ENCODE assay signal across 8 cellular contexts in the genomic region with DNA sequence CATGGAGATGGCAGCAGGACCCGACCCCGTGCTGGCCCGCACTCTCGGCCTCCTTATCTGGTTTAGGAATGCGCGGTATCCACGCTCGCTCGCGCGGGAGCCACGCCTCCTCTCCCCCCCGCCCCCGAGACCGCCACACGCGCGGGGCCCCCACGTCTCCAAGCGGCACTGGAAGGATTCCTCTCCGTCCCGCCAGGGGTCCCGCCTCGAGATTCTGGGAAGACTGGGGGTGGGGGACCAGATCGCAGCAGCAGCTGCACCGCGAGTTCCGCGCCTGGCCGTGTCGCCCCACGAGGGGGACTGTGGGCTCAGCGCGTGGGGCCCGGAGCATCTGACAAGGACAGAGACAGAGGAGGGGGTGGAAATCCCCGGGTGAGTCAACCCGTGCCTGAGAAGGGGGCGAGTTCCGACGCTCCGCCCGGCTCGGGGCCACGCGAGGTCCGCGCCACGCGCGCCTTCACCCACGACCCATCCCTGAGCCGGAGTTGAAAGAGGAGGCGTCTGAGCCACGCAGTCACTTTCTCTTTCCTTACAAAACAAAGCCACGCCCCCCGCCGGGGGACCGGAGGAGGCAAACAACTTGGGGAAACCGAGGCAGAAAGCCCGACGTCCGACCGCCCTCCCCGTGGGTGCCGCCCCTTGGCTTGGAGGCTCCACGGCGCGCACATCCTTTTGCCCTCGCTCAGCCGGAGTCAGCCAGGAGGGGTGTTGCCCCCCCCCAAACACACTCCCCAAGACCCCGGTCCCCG. TPM values are rescaled to one million over a fixed set of nuclear protein-coding genes. Genes with fewer than 3 reads are reported as not detected.
DNase-seq lines count a peak whose midpoint lies in the region; ATAC-seq and TF ChIP-seq lines count a peak whose summit lies in the region.

No MANE protein-coding gene starts in this region.

- no peaks in the 10 kb centered on the region for H3K36me3 ChIP-seq in CD4-positive, CD25-positive, alpha-beta regulatory T cell (ENCODE audit: control insufficient read depth, insufficient read depth, low read length)

- H3K4me1 ChIP-seq in CD4-positive, CD25-positive, alpha-beta regulatory T cell (ENCODE audit: control insufficient read depth, insufficient read depth, low read length, poor library complexity, severe bottlenecking), result peaks cover 30% of the 10 kb centered on the region

- peak; percentile 61 to 67 for ATAC-seq in CD4-positive, CD25-positive, alpha-beta regulatory T cell (ENCODE audit: low read depth in 2 of 2)
- ATAC-seq in HG03354 (IDR thresholded peaks at IDR 0.05; ENCODE audit: poor library complexity, severe bottlenecking, unreplicated experiment), result peak; percentile 22

- peak overlapping the region in 2 of 3 donors; percentile 89 to 93 for H3K27ac Mint-ChIP-seq in CD4-positive, CD25-positive, alpha-beta regulatory T cell
- H3K27ac Mint-ChIP-seq in mesothelial cell of epicardium, result peak overlapping the region; percentile 93

- H3K4me1 Mint-ChIP-seq in CD4-positive, CD25-positive, alpha-beta regulatory T cell, result peaks cover 0 to 38% (median 20%) of the 10 kb centered on the region in 4 donors
- peaks cover 16% of the 10 kb centered on the region for H3K4me1 Mint-ChIP-seq in mesothelial cell of epicardium

- TF ChIP-seq CTCF in dorsolateral prefrontal cortex (IDR thresholded peaks at IDR 0.05 in 54 of 56, conservative IDR thresholded peaks at IDR 0.05 in 2 of 56; ENCODE audit: low read depth in 1 of 56, partially characterized antibody in 56 of 56), result peak in 2 of 56 donors; percentile 13 to 27
- no peak for TF ChIP-seq CTCF in mesothelial cell of epicardium (IDR thresholded peaks at IDR 0.05; ENCODE audit: unreplicated experiment)

- H3K4me3 ChIP-seq in CD4-positive, CD25-positive, alpha-beta regulatory T cell (ENCODE audit: low read depth, low read length), result peak overlapping the region; percentile 77
- peak overlapping the region; percentile 66 to 99 (median 83) for H3K4me3 ChIP-seq in dorsolateral prefrontal cortex

- H3K9me3 ChIP-seq in CD4-positive, CD25-positive, alpha-beta regulatory T cell (ENCODE audit: control insufficient read depth in 2 of 2, low read length in 2 of 2), result no peaks in the 10 kb centered on the region

- peak overlapping the region; percentile 91 to 93 (median 92) for H3K4me3 Mint-ChIP-seq in CD4-positive, CD25-positive, alpha-beta regulatory T cell
- peak overlapping the region; percentile 86 for H3K4me3 Mint-ChIP-seq in mesothelial cell of epicardium

- no peaks in the 10 kb centered on the region for H3K9me3 Mint-ChIP-seq in CD4-positive, CD25-positive, alpha-beta regulatory T cell
- no peaks in the 10 kb centered on the region for H3K9me3 Mint-ChIP-seq in mesothelial cell of epicardium

- H3K27me3 Mint-ChIP-seq in CD4-positive, CD25-positive, alpha-beta regulatory T cell, result no peaks in the 10 kb centered on the region
- no peaks in the 10 kb centered on the region for H3K27me3 Mint-ChIP-seq in mesothelial cell of epicardium (ENCODE audit: low read depth)

- H3K27ac ChIP-seq in CD4-positive, CD25-positive, alpha-beta regulatory T cell (ENCODE audit: insufficient read depth, low read length, poor library complexity, severe bottlenecking), result peak overlapping the region; percentile 92
- peak overlapping the region in 40 of 59 donors; percentile 1 to 96 (median 50) for H3K27ac ChIP-seq in dorsolateral prefrontal cortex

- no peaks in the 10 kb centered on the region for H3K36me3 Mint-ChIP-seq in CD4-positive, CD25-positive, alpha-beta regulatory T cell
- H3K36me3 Mint-ChIP-seq in mesothelial cell of epicardium, result no peaks in the 10 kb centered on the region

- no peaks in the 10 kb centered on the region for H3K27me3 ChIP-seq in CD4-positive, CD25-positive, alpha-beta regulatory T cell (ENCODE audit: control insufficient read depth, insufficient read depth, low read length)
- no peaks in the 10 kb centered on the region for H3K27me3 ChIP-seq in dorsolateral prefrontal cortex

- DNase-seq in CD4-positive, CD25-positive, alpha-beta regulatory T cell, result peak; percentile 53 to 73 (median 58)
- peak; percentile 63 for DNase-seq in activated CD4-positive, alpha-beta T cell treated with anti-CD3 and anti-CD28 coated beads for 48 hours
- DNase-seq in dorsolateral prefrontal cortex (peak in 2 of 10 donors; percentile 43 to 50), mesothelial cell of epicardium (ENCODE audit: low spot score in 2 of 2, unreplicated experiment in 2 of 2) (peak; percentile 58 to 70), NCI-H187 (lab: John Stamatoyannopoulos, UW) (no peak), NOMO-1 treated with dmso at 0.1 percent for 144 hours (lab: John Stamatoyannopoulos, UW; ENCODE audit: unreplicated experiment) (no peak)
- DNase-seq in stimulated activated CD8-positive, alpha-beta memory T cell treated with anti-CD3 and anti-CD28 coated beads, Interleukin-4, amount 100 ng/mL, for 24 hours (ENCODE audit: low read depth), result peak; percentile 43

- intact Hi-C loops in dorsolateral prefrontal cortex (cut with DNase I), result no loop called here

RNA-seq across cellular contexts. Expression of gene S1PR2, which starts 0.8 kb away (rescaled TPM):
- 20.9 TPM for total RNA-seq in CD4-positive, CD25-positive, alpha-beta regulatory T cell
- 1 to 10 TPM; 2.9 to 3.8 (median 3.2) TPM for polyA plus RNA-seq in CD4-positive, CD25-positive, alpha-beta regulatory T cell
- total RNA-seq in dorsolateral prefrontal cortex, result 1 to 10 TPM; 1.1 to 4.4 (median 2.1) TPM
- total RNA-seq in mesothelial cell of epicardium, result 34.6 to 36.9 TPM (median 34.9 TPM) in 3 replicates

RNA-seq across cellular contexts. Expression of gene MRPL4, which starts 21.7 kb away (rescaled TPM):
- total RNA-seq in CD4-positive, CD25-positive, alpha-beta regulatory T cell, result 37.0 TPM
- 10 to 100 TPM; 24.9 to 36.6 (median 32.4) TPM for polyA plus RNA-seq in CD4-positive, CD25-positive, alpha-beta regulatory T cell
- total RNA-seq in dorsolateral prefrontal cortex (10 to 100 TPM; 35.7 to 68.1 (median 53.5) TPM), mesothelial cell of epicardium (54.1 to 57.4 TPM (median 54.4 TPM) in 3 replicates)

RNA-seq across cellular contexts. Expression of gene DNMT1, which starts 35.6 kb away (rescaled TPM):
- 259 TPM for total RNA-seq in CD4-positive, CD25-positive, alpha-beta regulatory T cell
- polyA plus RNA-seq in CD4-positive, CD25-positive, alpha-beta regulatory T cell, result 100 to 1,000 TPM in 1 of 4 donors, 10 to 100 TPM in 3; 78.8 to 103 (median 97.6) TPM
- total RNA-seq in dorsolateral prefrontal cortex (100 to 1,000 TPM in 1 of 120 experiments, 10 to 100 TPM in 119; 44.4 to 105 (median 67.2) TPM), mesothelial cell of epicardium (110 to 115 TPM (median 112 TPM) in 3 replicates)

RNA-seq across cellular contexts. Expression of gene ICAM1, which starts 40.6 kb away (rescaled TPM):
- 13.7 TPM for total RNA-seq in CD4-positive, CD25-positive, alpha-beta regulatory T cell
- polyA plus RNA-seq in CD4-positive, CD25-positive, alpha-beta regulatory T cell, result 1 to 10 TPM; 4.8 to 8.2 (median 6.9) TPM
- total RNA-seq in dorsolateral prefrontal cortex (10 to 100 TPM in 28 of 120 experiments, 1 to 10 TPM in 92; 1.5 to 66.9 (median 5.3) TPM), mesothelial cell of epicardium (9.0 to 11.6 TPM (median 9.6 TPM) in 3 replicates)

RNA-seq across cellular contexts. Expression of gene ICAM4, which starts 56.4 kb away (rescaled TPM):
- 0.67 TPM for total RNA-seq in CD4-positive, CD25-positive, alpha-beta regulatory T cell
- polyA plus RNA-seq in CD4-positive, CD25-positive, alpha-beta regulatory T cell, result under 1 TPM; 0.20 to 0.67 (median 0.41) TPM
- 1 to 10 TPM in 1 of 120 experiments, under 1 TPM in 9, not detected in 110; 0.38 to 1.1 (median 0.51) TPM for total RNA-seq in dorsolateral prefrontal cortex
- 2.0 to 2.6 TPM (median 2.4 TPM) in 3 replicates for total RNA-seq in mesothelial cell of epicardium

Comparison
In these comparisons a context has a peak if more than half of its experiments do, and no peak if none do; other contexts are left out.
1. DNase-seq: peak in CD4-positive, CD25-positive, alpha-beta regulatory T cell (3 of 3), activated CD4-positive, alpha-beta T cell treated with anti-CD3 and anti-CD28 coated beads for 48 hours (single experiment), mesothelial cell of epicardium (2 of 2) and stimulated activated CD8-positive, alpha-beta memory T cell treated with anti-CD3 and anti-CD28 coated beads, Interleukin-4, amount 100 ng/mL, for 24 hours (single experiment); none in NCI-H187 (0 of 2) and NOMO-1 treated with dmso at 0.1 percent for 144 hours (single experiment).